8 cellular contexts compared by ENCODE assay signal in genomic region chrX:1391707-1392375, GRCh38. TPM values are rescaled to one million over a fixed set of nuclear protein-coding genes. Genes with fewer than 3 reads are reported as not detected.
DNase-seq lines count a peak whose midpoint lies in the region; ATAC-seq and TF ChIP-seq lines count a peak whose summit lies in the region.

SLC25A6 (minus strand) TSS chrX:1392113; CDS start chrX:1392009, 104 bp downstream.

- H3K4me1 Mint-ChIP-seq in memory B cell: peaks cover 38% of the 10 kb centered on the region

- no peaks in the 10 kb centered on the region for H3K27me3 ChIP-seq in AG04450 (ENCODE audit: control insufficient read depth, insufficient read depth, low read length)

- no peaks in the 10 kb centered on the region for H3K9me3 Mint-ChIP-seq in memory B cell

- H3K4me3 ChIP-seq in AG04450 (ENCODE audit: low read depth, low read length): peak within 1 kb of the TSS; percentile 100

- no peaks in the 10 kb centered on the region; the same call in 1 of the 2 replicates for H3K9me3 ChIP-seq in AG04450 (ENCODE audit: control insufficient read depth, insufficient read depth, low read length)

- POLR2A ChIA-PET in AG04450 (lab: Yijun Ruan, JAX): no interaction called here

- peak within 1 kb of the TSS; percentile 95 for H3K4me3 Mint-ChIP-seq in memory B cell

- CTCF ChIA-PET in AG04450 (lab: Charles Lee): no interaction called here

- H3K27ac ChIP-seq in AG04450 (ENCODE audit: low read depth, low read length): peak within 1 kb of the TSS; percentile 94

- peaks cover 28% of the 10 kb centered on the region for H3K36me3 Mint-ChIP-seq in memory B cell

- TF ChIP-seq CTCF in AG04450 (IDR thresholded peaks at IDR 0.05; ENCODE audit: low read depth, low read length): no peak

- no peaks in the 10 kb centered on the region for H3K27me3 Mint-ChIP-seq in memory B cell

- DNase-seq in AG04450 (ENCODE audit: low read depth, low spot score) (peak; percentile 92), GM19240 (ENCODE audit: insufficient read length, low spot score) (peak; percentile 96), ecto neural progenitor cell (ENCODE audit: low spot score) (peak; percentile 99), memory B cell (ENCODE audit: low spot score in 2 of 2) (peak; percentile 100), HUDEP-2 (lab: John Stamatoyannopoulos, UW; ENCODE audit: unreplicated experiment in 76 of 76) (no peak)
- DNase-seq in activated CD4-positive, alpha-beta T cell treated with anti-CD3 and anti-CD28 coated beads for 48 hours: peak; percentile 100
- DNase-seq in stimulated activated CD8-positive, alpha-beta memory T cell treated with anti-CD3 and anti-CD28 coated beads, Interleukin-15, amount 100 ng/mL, for 1 hour (ENCODE audit: low read depth): peak; percentile 99

- H3K27ac Mint-ChIP-seq in memory B cell: peak within 1 kb of the TSS; percentile 99

- ATAC-seq in HG03469 (IDR thresholded peaks at IDR 0.05; ENCODE audit: unreplicated experiment) (peak; percentile 88), memory B cell (ENCODE audit: low read depth) (peak; percentile 89)

RNA-seq across cellular contexts. Expression of gene SLC25A6, which starts in this region (rescaled TPM):
- 273 and 404 TPM in 2 replicates for polyA plus RNA-seq in AG04450 (2011; rRNA removed)
- polyA minus RNA-seq in AG04450 (2011; rRNA and poly(A)+ RNA removed): 162 and 202 TPM in 2 replicates

Comparison
In these comparisons a context has a peak if more than half of its experiments do, and no peak if none do; other contexts are left out.
1. DNase-seq: peak in AG04450 (single experiment), GM19240 (single experiment), activated CD4-positive, alpha-beta T cell treated with anti-CD3 and anti-CD28 coated beads for 48 hours (single experiment), ecto neural progenitor cell (single experiment), memory B cell (2 of 2) and stimulated activated CD8-positive, alpha-beta memory T cell treated with anti-CD3 and anti-CD28 coated beads, Interleukin-15, amount 100 ng/mL, for 1 hour (single experiment); none in HUDEP-2 (0 of 76).